In genomic region chr20:63659370-63659769, GRCh38 we compare ENCODE assay signal across 8 cellular contexts. TPM values are rescaled to one million over a fixed set of nuclear protein-coding genes. Genes with fewer than 3 reads are reported as not detected.
DNase-seq lines count a peak whose midpoint lies in the region; ATAC-seq and TF ChIP-seq lines count a peak whose summit lies in the region.

No MANE protein-coding gene starts in this region.

- peaks cover 18% of the 10 kb centered on the region for H3K27me3 ChIP-seq in KMS-11 (ENCODE audit: insufficient read depth, low read depth)

- H3K27me3 Mint-ChIP-seq in dendritic cell treated with granulocyte-macrophage colony-stimulating factor and Interleukin-4, amounts not matched to agents 40 ng/mL and 50 ng/mL, for 4 days, result peaks cover 9% of the 10 kb centered on the region
- peaks cover 0 to 3% of the 10 kb centered on the region in 2 donors for H3K27me3 Mint-ChIP-seq in natural killer cell (ENCODE audit: low read depth in 2 of 2)

- H3K27ac ChIP-seq in KMS-11, result no peak overlapping the region

- DNase-seq in AG10803 (ENCODE audit: low read depth), result no peak
- DNase-seq in natural killer cell, result no peak
- no peak for DNase-seq in NCI-H2196 treated with DMSO at 0.1 percent for 48 hours (lab: John Stamatoyannopoulos, UW; ENCODE audit: unreplicated experiment)
- DNase-seq in GM10248 (ENCODE audit: extremely low spot score), result no peak
- DNase-seq in activated CD4-positive, CD25-positive, alpha-beta regulatory T cell treated with anti-CD3 and anti-CD28 coated beads, Interleukin-2, amount 50 U/mL, for 72 hours, result no peak
- DNase-seq in NCI-H226, result no peak

- H3K4me2 ChIP-seq in KMS-11, result peak overlapping the region; percentile 91; the same call in 1 of the 2 replicates

- H3K4me3 Mint-ChIP-seq in dendritic cell treated with granulocyte-macrophage colony-stimulating factor and Interleukin-4, amounts not matched to agents 40 ng/mL and 50 ng/mL, for 4 days, result peak overlapping the region; percentile 96
- peak overlapping the region; percentile 97 for H3K4me3 Mint-ChIP-seq in natural killer cell

- H3K79me2 ChIP-seq in KMS-11 (ENCODE audit: insufficient read depth, low read depth), result no peaks in the 10 kb centered on the region; the same call in 1 of the 2 replicates

- no peaks in the 10 kb centered on the region for H3K9me3 Mint-ChIP-seq in dendritic cell treated with granulocyte-macrophage colony-stimulating factor and Interleukin-4, amounts not matched to agents 40 ng/mL and 50 ng/mL, for 4 days
- H3K9me3 Mint-ChIP-seq in natural killer cell, result no peaks in the 10 kb centered on the region

- POLR2A ChIA-PET in GM10248 (lab: Yijun Ruan, JAX), result no interaction called here

- no peak for ATAC-seq in natural killer cell

- peak overlapping the region; percentile 99 for H3K27ac Mint-ChIP-seq in dendritic cell treated with granulocyte-macrophage colony-stimulating factor and Interleukin-4, amounts not matched to agents 40 ng/mL and 50 ng/mL, for 4 days
- H3K27ac Mint-ChIP-seq in natural killer cell, result no peak overlapping the region

- H3K4me3 ChIP-seq in AG10803 (ENCODE audit: low read length) (peak overlapping the region; percentile 88), KMS-11 (IDR thresholded peaks at IDR 0.05; ENCODE audit: insufficient read depth, low read depth, low read length) (no peak overlapping the region)

- H3K9ac ChIP-seq in KMS-11, result no peak overlapping the region

- H3K4me1 Mint-ChIP-seq in dendritic cell treated with granulocyte-macrophage colony-stimulating factor and Interleukin-4, amounts not matched to agents 40 ng/mL and 50 ng/mL, for 4 days (ENCODE audit: low read depth), result peaks cover 41% of the 10 kb centered on the region
- H3K4me1 Mint-ChIP-seq in natural killer cell, result peaks cover 22 to 24% of the 10 kb centered on the region in 2 donors

- intact Hi-C loops in dendritic cell treated with granulocyte-macrophage colony-stimulating factor and Interleukin-4, amounts not matched to agents 40 ng/mL and 50 ng/mL, for 4 days (cut with micrococcal nuclease), result loop anchor here (2.0 kb wide), 1 partner anchor 27 kb away; no protein-coding TSS in a partner anchor
- intact Hi-C loops in natural killer cell (cut with micrococcal nuclease), result loop anchor here (5.0 kb wide), 1 partner anchor 122 kb away; the partner anchor contains the start of gene PTK6

- TF ChIP-seq CTCF in AG10803 (conservative IDR thresholded peaks at IDR 0.05; ENCODE audit: low read length) (no peak), KMS-11 (conservative IDR thresholded peaks at IDR 0.05; ENCODE audit: low read depth, low read length) (no peak), natural killer cell (IDR thresholded peaks at IDR 0.05) (no peak), GM10248 (IDR thresholded peaks at IDR 0.05; ENCODE audit: control extremely low read depth, extremely low read depth, low read depth, missing control alignments) (no peak)

- H3K36me3 Mint-ChIP-seq in dendritic cell treated with granulocyte-macrophage colony-stimulating factor and Interleukin-4, amounts not matched to agents 40 ng/mL and 50 ng/mL, for 4 days (ENCODE audit: low read depth), result peaks cover 66% of the 10 kb centered on the region
- H3K36me3 Mint-ChIP-seq in natural killer cell, result no peaks in the 10 kb centered on the region

- no peaks in the 10 kb centered on the region for H3K4me1 ChIP-seq in KMS-11 (ENCODE audit: low read depth, poor library complexity, severe bottlenecking)

- H4K20me1 ChIP-seq in KMS-11 (ENCODE audit: insufficient read depth), result no peaks in the 10 kb centered on the region

- H3K36me3 ChIP-seq in KMS-11 (ENCODE audit: insufficient read depth), result no peaks in the 10 kb centered on the region

- CTCF ChIA-PET in GM10248 (lab: Yijun Ruan, JAX), result interaction anchor here (1.0 to 3.4 kb wide), 2 partner anchors 18 to 121 kb away, joined by 3 to 11 read pairs; no protein-coding TSS in a partner anchor

- H2AFZ ChIP-seq in KMS-11 (ENCODE audit: low read depth), result no peak overlapping the region

RNA-seq across cellular contexts. Expression of gene RTEL1, which starts 1.3 kb away (rescaled TPM):
- total RNA-seq in natural killer cell, result 10 to 100 TPM; 36.3 to 52.0 (median 40.4) TPM

RNA-seq across cellular contexts. Expression of gene STMN3, which starts 6.1 kb away (rescaled TPM):
- 10 to 100 TPM in 1 of 3 donors, 1 to 10 TPM in 2; 6.7 to 12.9 (median 8.3) TPM for total RNA-seq in natural killer cell

RNA-seq across cellular contexts. Expression of gene GMEB2, which starts 32.5 kb away (rescaled TPM):
- total RNA-seq in natural killer cell, result 10 to 100 TPM; 11.7 to 15.1 (median 14.6) TPM

RNA-seq across cellular contexts. Expression of gene TNFRSF6B, which starts 37.1 kb away (rescaled TPM):
- total RNA-seq in natural killer cell, result not detected

RNA-seq across cellular contexts. Expression of gene ARFRP1, which starts 48.4 kb away (rescaled TPM):
- 10 to 100 TPM; 43.9 to 55.8 (median 50.6) TPM for total RNA-seq in natural killer cell
